In genomic region chr1:116756092-116756491, GRCh38 we compare ENCODE assay signal across 9 cellular contexts. TPM values are rescaled to one million over a fixed set of nuclear protein-coding genes. Genes with fewer than 3 reads are reported as not detected.
DNase-seq lines count a peak whose midpoint lies in the region; ATAC-seq and TF ChIP-seq lines count a peak whose summit lies in the region.
"Not testable (repeated sequence)": the region's sequence is repeated elsewhere in the genome, so short reads cannot be mapped to it uniquely, and the experiment has no call there.
"Had no signal": no experiment of that assay in that cellular context is flagged by ENCODE, and none has a peak within 500 bp of the region (broad histone marks: within the 10 kb centered on the region; RNA-seq: fewer than 3 reads in every experiment).

No MANE protein-coding gene starts in this region.

- H3K27me3 ChIP-seq in upper lobe of left lung, result not testable (repeated sequence)

- not testable (repeated sequence) for H3K27ac Mint-ChIP-seq in IgD-negative memory B cell
- H3K27ac Mint-ChIP-seq in activated naive CD4-positive, alpha-beta T cell treated with anti-CD3 and anti-CD28 coated beads for 36 hours, result peak overlapping the region; percentile 100
- peak overlapping the region; percentile 98 for H3K27ac Mint-ChIP-seq in central memory CD8-positive, alpha-beta T cell (ENCODE audit: low read depth)

- peak; percentile 8 for ATAC-seq in central memory CD8-positive, alpha-beta T cell (replicated peaks; ENCODE audit: extremely low read depth, poor library complexity, severe bottlenecking)
- peak; percentile 6 for ATAC-seq in mucosa of descending colon
- ATAC-seq in upper lobe of left lung (ENCODE audit: low FRiP score in 2 of 2), result not testable (repeated sequence)

- not testable (repeated sequence) for TF ChIP-seq POLR2A in upper lobe of left lung (IDR thresholded peaks at IDR 0.05)

- not testable (repeated sequence) for H3K36me3 ChIP-seq in mucosa of descending colon (ENCODE audit: low read depth); upper lobe of left lung

- 92 to 94% methylated on average over 7 to 8 of the region's 8 CpGs for WGBS in upper lobe of left lung, 2 donors

- H3K4me1 Mint-ChIP-seq in IgD-negative memory B cell, result not testable (repeated sequence)
- H3K4me1 Mint-ChIP-seq in activated naive CD4-positive, alpha-beta T cell treated with anti-CD3 and anti-CD28 coated beads for 36 hours (ENCODE audit: low read depth), result peaks cover 32% of the 10 kb centered on the region
- H3K4me1 Mint-ChIP-seq in central memory CD8-positive, alpha-beta T cell, result peaks cover 58% of the 10 kb centered on the region

- not testable (repeated sequence) for TF ChIP-seq EP300 in upper lobe of left lung (IDR thresholded peaks at IDR 0.05)

- H3K4me3 ChIP-seq in mucosa of descending colon, result not testable (repeated sequence)
- H3K4me3 ChIP-seq in upper lobe of left lung, result peak overlapping the region in 3 of 4 donors; percentile 8 to 32 (median 26)

- H3K9me3 ChIP-seq in mucosa of descending colon, upper lobe of left lung: not testable (repeated sequence)

- H3K4me1 ChIP-seq in mucosa of descending colon (ENCODE audit: low read depth); upper lobe of left lung: not testable (repeated sequence)

- H3K36me3 Mint-ChIP-seq in IgD-negative memory B cell, result not testable (repeated sequence)
- H3K36me3 Mint-ChIP-seq in activated naive CD4-positive, alpha-beta T cell treated with anti-CD3 and anti-CD28 coated beads for 36 hours (ENCODE audit: low read depth), result peaks cover 69% of the 10 kb centered on the region
- peaks cover 56% of the 10 kb centered on the region for H3K36me3 Mint-ChIP-seq in central memory CD8-positive, alpha-beta T cell (ENCODE audit: insufficient read depth)

- peak overlapping the region in 3 of 4 donors; percentile 28 to 74 (median 43) for H3K4me3 Mint-ChIP-seq in IgD-negative memory B cell
- H3K4me3 Mint-ChIP-seq in activated naive CD4-positive, alpha-beta T cell treated with anti-CD3 and anti-CD28 coated beads for 36 hours, result peak overlapping the region; percentile 100
- H3K4me3 Mint-ChIP-seq in central memory CD8-positive, alpha-beta T cell, result peak overlapping the region; percentile 96

- H3K9me3 Mint-ChIP-seq in IgD-negative memory B cell; activated naive CD4-positive, alpha-beta T cell treated with anti-CD3 and anti-CD28 coated beads for 36 hours; central memory CD8-positive, alpha-beta T cell: not testable (repeated sequence)

- CTCF ChIA-PET in activated naive CD4-positive, alpha-beta T cell treated with anti-CD3 and anti-CD28 coated beads for 36 hours (lab: Charles Lee), result interaction anchor here (1.7 to 4.0 kb wide), 6 partner anchors 8 to 59 kb away, joined by 3 to 43 read pairs (median 11); no protein-coding TSS in a partner anchor

- H3K27me3 Mint-ChIP-seq in IgD-negative memory B cell; activated naive CD4-positive, alpha-beta T cell treated with anti-CD3 and anti-CD28 coated beads for 36 hours (ENCODE audit: low read depth); central memory CD8-positive, alpha-beta T cell: not testable (repeated sequence)

- peak overlapping the region in 2 of 4 donors; percentile 45 to 62 for H3K27ac ChIP-seq in upper lobe of left lung

- DNase-seq in activated CD4-positive, alpha-beta T cell treated with anti-CD3 and anti-CD28 coated beads for 48 hours, result peak; percentile 54
- peak; percentile 68 for DNase-seq in activated CD8-positive, alpha-beta memory T cell treated with anti-CD3 and anti-CD28 coated beads, Interleukin-2, amount 50 U/mL, for 48 hours
- peak; percentile 56 for DNase-seq in activated naive CD4-positive, alpha-beta T cell treated with anti-CD3 and anti-CD28 coated beads for 36 hours
- DNase-seq in central memory CD8-positive, alpha-beta T cell (ENCODE audit: low spot score in 2 of 2); mucosa of descending colon; upper lobe of left lung: not testable (repeated sequence)
- DNase-seq in stimulated activated CD4-positive, alpha-beta T cell treated with anti-CD3 and anti-CD28 coated beads, Interleukin-4, amount 100 ng/mL, for 24 hours, result peak; percentile 48

- intact Hi-C loops in activated naive CD4-positive, alpha-beta T cell treated with anti-CD3 and anti-CD28 coated beads for 36 hours (cut with micrococcal nuclease); mucosa of descending colon (cut with DNase I, micrococcal nuclease): not testable (repeated sequence)

- not testable (repeated sequence) for TF ChIP-seq CTCF in mucosa of descending colon (IDR thresholded peaks at IDR 0.05); upper lobe of left lung (IDR thresholded peaks at IDR 0.05)

RNA-seq across cellular contexts. Expression of gene CD2, which starts 1.9 kb away (rescaled TPM):
- polyA plus RNA-seq in IgD-negative memory B cell, result 6.6 TPM
- total RNA-seq in activated naive CD4-positive, alpha-beta T cell treated with anti-CD3 and anti-CD28 coated beads for 36 hours, result 100 to 1,000 TPM; 251 to 264 TPM
- total RNA-seq in mucosa of descending colon, result 1 to 10 TPM; 4.1 to 7.7 (median 5.4) TPM
- 10 to 100 TPM in 2 of 6 donors, 1 to 10 TPM in 4; 3.8 to 23.5 (median 7.9) TPM for total RNA-seq in upper lobe of left lung
- total RNA-seq: Daoy had no signal

Comparison
In these comparisons a context has a peak if more than half of its experiments do, and no peak if none do; other contexts are left out.
1. H3K4me3 Mint-ChIP-seq: peak in every context shown above with its lines; median percentile 100 in activated naive CD4-positive, alpha-beta T cell treated with anti-CD3 and anti-CD28 coated beads for 36 hours; 96 in central memory CD8-positive, alpha-beta T cell; 43 in IgD-negative memory B cell.
2. RNA of gene CD2, which starts 1.9 kb away (total RNA-seq): 251 to 264 TPM in activated naive CD4-positive, alpha-beta T cell treated with anti-CD3 and anti-CD28 coated beads for 36 hours; 3.8 to 23.5 TPM in upper lobe of left lung and 4.1 to 7.7 TPM in mucosa of descending colon; every median in the first group is over 10 times any median in the second.